ENCODE assay signal across 19 cellular contexts in genomic region chr16:27385398-27385797, GRCh38. TPM values are rescaled to one million over a fixed set of nuclear protein-coding genes. Genes with fewer than 3 reads are reported as not detected.
DNase-seq lines count a peak whose midpoint lies in the region; ATAC-seq and TF ChIP-seq lines count a peak whose summit lies in the region.
"Had no signal": no experiment of that assay in that cellular context is flagged by ENCODE, and none has a peak within 500 bp of the region (broad histone marks: within the 10 kb centered on the region; RNA-seq: fewer than 3 reads in every experiment).

No MANE protein-coding gene starts in this region.

- H3K27ac Mint-ChIP-seq in stimulated activated naive B cell treated with anti-CD40 and anti-IgM and Interleukin-4, amounts not matched to agents 10 μg/mL and 1 μg/mL and 100 μg/mL, for 72 hours: peak overlapping the region; percentile 25
- H3K27ac Mint-ChIP-seq: B cell; CD8-positive, alpha-beta memory T cell had no signal

- H3K4me1 Mint-ChIP-seq in stimulated activated naive B cell treated with anti-CD40 and anti-IgM and Interleukin-4, amounts not matched to agents 10 μg/mL and 1 μg/mL and 100 μg/mL, for 72 hours: peaks cover 45 to 81% of the 10 kb centered on the region in 2 donors

- H3K36me3 Mint-ChIP-seq in stimulated activated naive B cell treated with anti-CD40 and anti-IgM and Interleukin-4, amounts not matched to agents 10 μg/mL and 1 μg/mL and 100 μg/mL, for 72 hours: peaks cover 14 to 28% of the 10 kb centered on the region in 2 donors

- H3K27me3 Mint-ChIP-seq in stimulated activated naive B cell treated with anti-CD40 and anti-IgM and Interleukin-4, amounts not matched to agents 10 μg/mL and 1 μg/mL and 100 μg/mL, for 72 hours: no peaks in the 10 kb centered on the region
- H3K27me3 Mint-ChIP-seq: B cell; CD4-positive, CD25-positive, alpha-beta regulatory T cell; CD8-positive, alpha-beta memory T cell had no signal

- no peak overlapping the region for H3K4me3 Mint-ChIP-seq in stimulated activated naive B cell treated with anti-CD40 and anti-IgM and Interleukin-4, amounts not matched to agents 10 μg/mL and 1 μg/mL and 100 μg/mL, for 72 hours
- H3K4me3 Mint-ChIP-seq: B cell; CD4-positive, CD25-positive, alpha-beta regulatory T cell; CD8-positive, alpha-beta memory T cell had no signal

- peak; percentile 36 for DNase-seq in right atrium auricular region (ENCODE audit: low spot score)
- no peak for DNase-seq in Right ventricle myocardium superior
- DNase-seq in NCI-H82 (lab: John Stamatoyannopoulos, UW): peak; percentile 91
- peak; percentile 5 for DNase-seq in colonic mucosa
- no peak for DNase-seq in stimulated activated naive B cell treated with anti-CD40 and anti-IgM and Interleukin-4, amounts not matched to agents 10 μg/mL and 1 μg/mL and 100 μg/mL, for 72 hours
- DNase-seq in BE2C: no peak
- DNase-seq: C1 segment of cervical spinal cord; CD4-positive, CD25-positive, alpha-beta regulatory T cell; CD8-positive, alpha-beta memory T cell; COR-L47; DMS153; DMS79; GF-D8; GM23248; HCEC 1CT had no signal

- ATAC-seq in Right ventricle myocardium superior (ENCODE audit: poor library complexity) (no peak), HG03095 (IDR thresholded peaks at IDR 0.05; ENCODE audit: unreplicated experiment) (no peak), GM21717 (IDR thresholded peaks at IDR 0.05; ENCODE audit: unreplicated experiment) (no peak)
- no peak for ATAC-seq in stimulated activated naive B cell treated with anti-CD40 and anti-IgM and Interleukin-4, amounts not matched to agents 10 μg/mL and 1 μg/mL and 100 μg/mL, for 72 hours (replicated peaks)

- TF ChIP-seq CTCF in right atrium auricular region (IDR thresholded peaks at IDR 0.05) (no peak), colonic mucosa (IDR thresholded peaks at IDR 0.05) (no peak), BE2C (IDR thresholded peaks at IDR 0.05; ENCODE audit: low read depth, low read length) (no peak)

- H3K9me3 ChIP-seq in right atrium auricular region (peaks cover 0 to 20% of the 10 kb centered on the region in 2 donors), colonic mucosa (no peaks in the 10 kb centered on the region), BE2C (no peaks in the 10 kb centered on the region)

- H3K4me1 ChIP-seq in right atrium auricular region: no peaks in the 10 kb centered on the region
- H3K4me1 ChIP-seq in colonic mucosa: no peaks in the 10 kb centered on the region
- H3K4me1 ChIP-seq in BE2C: no peaks in the 10 kb centered on the region

- H3K9ac ChIP-seq in colonic mucosa (ENCODE audit: low read depth in 2 of 2, low read length in 2 of 2): no peak overlapping the region
- H3K9ac ChIP-seq: GM23248 had no signal

- no peak overlapping the region for H3K4me3 ChIP-seq in right atrium auricular region
- H3K4me3 ChIP-seq in colonic mucosa: no peak overlapping the region
- H3K4me3 ChIP-seq in BE2C (ENCODE audit: low read depth, low read length): no peak overlapping the region
- H3K4me3 ChIP-seq: GM23248 had no signal

- H3K27me3 ChIP-seq in right atrium auricular region: no peaks in the 10 kb centered on the region
- H3K27me3 ChIP-seq in colonic mucosa: no peaks in the 10 kb centered on the region
- H3K27me3 ChIP-seq in BE2C: no peaks in the 10 kb centered on the region

- H3K9me3 Mint-ChIP-seq in stimulated activated naive B cell treated with anti-CD40 and anti-IgM and Interleukin-4, amounts not matched to agents 10 μg/mL and 1 μg/mL and 100 μg/mL, for 72 hours: peaks cover 8 to 14% of the 10 kb centered on the region in 2 donors

- H3K27ac ChIP-seq in right atrium auricular region: no peak overlapping the region
- H3K27ac ChIP-seq in colonic mucosa: no peak overlapping the region
- H3K27ac ChIP-seq: GM23248 had no signal

- H3K36me3 ChIP-seq in right atrium auricular region (no peaks in the 10 kb centered on the region), colonic mucosa (no peaks in the 10 kb centered on the region), BE2C (no peaks in the 10 kb centered on the region)

- intact Hi-C loops in Right ventricle myocardium superior (cut with DNase I): no loop called here
- intact Hi-C loops in colonic mucosa (cut with DNase I): no loop called here

RNA-seq across cellular contexts. Expression of gene IL21R, which starts 16.6 kb away (rescaled TPM):
- total RNA-seq in right atrium auricular region (1 to 10 TPM in 1 of 2 donors, under 1 TPM in 1; 0.07 to 1.3 TPM), Right ventricle myocardium superior (0.13 TPM), colonic mucosa (under 1 TPM; 0.56 to 0.91 TPM)
- polyA plus RNA-seq in BE2C (2012; ENCODE audit: insufficient read depth, insufficient read length, low read depth): not detected
- total RNA-seq: Daoy had no signal

Comparison
In these comparisons a context has a peak if more than half of its experiments do, and no peak if none do; other contexts are left out.
1. DNase-seq: peak in right atrium auricular region (single experiment), NCI-H82 (single experiment) and colonic mucosa (single experiment); none in Right ventricle myocardium superior (single experiment), stimulated activated naive B cell treated with anti-CD40 and anti-IgM and Interleukin-4, amounts not matched to agents 10 μg/mL and 1 μg/mL and 100 μg/mL, for 72 hours (single experiment) and BE2C (single experiment).